In genomic region chr9:137273616-137274320, GRCh38 we compare ENCODE assay signal across 19 cellular contexts. TPM values are rescaled to one million over a fixed set of nuclear protein-coding genes. Genes with fewer than 3 reads are reported as not detected.
A peak's percentile ranks its signal among the peaks of the same experiment; 100 is the strongest.
DNase-seq lines count a peak whose midpoint lies in the region; ATAC-seq and TF ChIP-seq lines count a peak whose summit lies in the region.
"Had no signal": no experiment of that assay in that cellular context is flagged by ENCODE, and none has a peak within 500 bp of the region (broad histone marks: within the 10 kb centered on the region; RNA-seq: fewer than 3 reads in every experiment).

No MANE protein-coding gene starts in this region.

- H3K4me1 Mint-ChIP-seq in H9, result peaks cover 20 to 29% of the 10 kb centered on the region in 2 experiments

- H3K4me2 ChIP-seq in H9 (ENCODE audit: insufficient read depth, insufficient read length, low read length), result no peak overlapping the region
- H3K4me2 ChIP-seq in SK-N-SH, result no peak overlapping the region

- H3K9ac ChIP-seq in H9 (ENCODE audit: extremely low read depth, insufficient read length, low read length), result no peak overlapping the region
- H3K9ac ChIP-seq in SK-N-SH, result no peak overlapping the region

- no peaks in the 10 kb centered on the region for H3K4me1 ChIP-seq in H9 (ENCODE audit: insufficient read depth, low read length)
- H3K4me1 ChIP-seq in SK-N-SH (ENCODE audit: control insufficient read depth in 1 of 2, insufficient read depth in 2 of 2, low read depth in 1 of 2, low read length in 1 of 2), result no peaks in the 10 kb centered on the region; a peak in 2 of 4 replicates

- H3K27me3 ChIP-seq in H9 (ENCODE audit: insufficient read depth, low read length) (no peaks in the 10 kb centered on the region), SK-N-SH (ENCODE audit: insufficient read depth) (no peaks in the 10 kb centered on the region)

- H3K4ac ChIP-seq in H9 (ENCODE audit: low read depth, low read length), result no peak overlapping the region

- no peak overlapping the region for H3T11ph ChIP-seq in H9 (ENCODE audit: low read length)

- H3K36me3 Mint-ChIP-seq in H9 (ENCODE audit: insufficient read depth in 1 of 3, low read depth in 3 of 3), result peaks cover 7 to 22% (median 20%) of the 10 kb centered on the region in 3 experiments; a peak in 6 of 7 replicates

- no peak overlapping the region for H3K4me3 ChIP-seq in SK-N-SH (ENCODE audit: low read depth in 2 of 2, low read length in 1 of 2)

- H3K9me3 ChIP-seq in H9 (ENCODE audit: control insufficient read depth, low read depth, low read length) (no peaks in the 10 kb centered on the region), SK-N-SH (no peaks in the 10 kb centered on the region)

- WGBS in H9 (ENCODE audit: extremely low coverage, insufficient read length, low lambda C conversion rate), result no CpG with 5 or more reads among the region's 15 CpGs
- WGBS in SK-N-SH (ENCODE audit: low lambda C conversion rate), result 90% methylated on average over 10 of the region's 15 CpGs

- no peak overlapping the region for H2BK20ac ChIP-seq in H9 (ENCODE audit: low read depth, low read length, poor library complexity, severe bottlenecking)

- no peak overlapping the region for H4K5ac ChIP-seq in H9 (ENCODE audit: insufficient read length, low read depth, low read length)

- H3K27ac ChIP-seq in 22Rv1 (peak overlapping the region; percentile 98), H9 (ENCODE audit: insufficient read length, low read depth, low read length) (no peak overlapping the region), SK-N-SH (ENCODE audit: low read depth in 2 of 2, low read length in 1 of 2) (no peak overlapping the region)

- no peak overlapping the region for H3K56ac ChIP-seq in H9 (ENCODE audit: insufficient read length, low read depth, low read length)

- H3K36me3 ChIP-seq in SK-N-SH (replicated peaks in 1 of 2; ENCODE audit: control insufficient read depth in 1 of 2, insufficient read depth in 2 of 2, low read length in 1 of 2), result peaks cover 7 to 31% of the 10 kb centered on the region in 2 experiments

- H3K79me2 ChIP-seq in H9 (ENCODE audit: insufficient read depth, low read length), result no peaks in the 10 kb centered on the region
- no peaks in the 10 kb centered on the region for H3K79me2 ChIP-seq in SK-N-SH (ENCODE audit: insufficient read depth)

- intact Hi-C loops in head of caudate nucleus (cut with DNase I), result no loop called here
- intact Hi-C loops in sciatic nerve (cut with DNase I), result no loop called here

- TF ChIP-seq CTCF in 22Rv1 (IDR thresholded peaks at IDR 0.05), result no peak
- TF ChIP-seq CTCF in H9 (conservative IDR thresholded peaks at IDR 0.05), result no peak
- TF ChIP-seq CTCF in SK-N-SH (IDR thresholded peaks at IDR 0.05), result no peak

- no peak overlapping the region for H2BK120ac ChIP-seq in H9 (ENCODE audit: low read depth, low read length, poor library complexity, severe bottlenecking)

- H3K14ac ChIP-seq in H9 (ENCODE audit: insufficient read depth, low read length), result no peak overlapping the region

- H4K8ac ChIP-seq in H9 (replicated peaks; ENCODE audit: insufficient read length, low read depth, low read length), result no peak overlapping the region

- H2BK5ac ChIP-seq in H9 (ENCODE audit: insufficient read length, low read length), result no peak overlapping the region

- H3K79me1 ChIP-seq in H9 (ENCODE audit: insufficient read depth, low read depth, low read length, poor library complexity, severe bottlenecking), result no peaks in the 10 kb centered on the region

- H4K91ac ChIP-seq in H9 (ENCODE audit: insufficient read length, low read depth, low read length), result no peak overlapping the region

- H4K20me1 ChIP-seq in H9 (ENCODE audit: control insufficient read depth, insufficient read depth, insufficient read length) (no peaks in the 10 kb centered on the region), SK-N-SH (ENCODE audit: insufficient read depth) (0 out of 2 replicates have a peak, but pooled peaks cover 3% of the 10 kb centered on the region)

- no peak for TF ChIP-seq EP300 in SK-N-SH (IDR thresholded peaks at IDR 0.05; ENCODE audit: borderline replicate concordance in 1 of 2, low read depth in 1 of 2, low read length in 1 of 2)

- no peaks in the 10 kb centered on the region; a peak in 1 of 5 replicates for H3K9me3 Mint-ChIP-seq in H9
- H3K9me3 Mint-ChIP-seq: activated T-cell treated with anti-CD3 and anti-CD28 coated beads, Interleukin-2, amount 50 U/mL, for 24 hours; stimulated activated effector memory CD8-positive, alpha-beta T cell treated with anti-CD3 and anti-CD28 coated beads, Interleukin-12 subunit alpha, Interleukin-12 subunit beta, amount 100 ng/mL, for 72 hours had no signal

- H2BK12ac ChIP-seq in H9 (ENCODE audit: insufficient read length, low read depth, low read length), result no peak overlapping the region

- H2AK5ac ChIP-seq in H9 (ENCODE audit: insufficient read length, low read length), result no peak overlapping the region

- H3F3A ChIP-seq in SK-N-SH (replicated peaks; ENCODE audit: insufficient read depth), result peaks cover 8% of the 10 kb centered on the region

- H3K23ac ChIP-seq in H9 (ENCODE audit: insufficient read length, low read depth, low read length), result no peak overlapping the region

- H2BK15ac ChIP-seq in H9 (ENCODE audit: low read depth, low read length), result no peak overlapping the region

- DNase-seq in H9, result peak; percentile 28
- DNase-seq in SHP77 (lab: John Stamatoyannopoulos, UW), result peak; percentile 51 to 86
- no peak for DNase-seq in left lobe of liver (ENCODE audit: low spot score)
- no peak for DNase-seq in head of caudate nucleus
- no peak for DNase-seq in activated CD4-positive, alpha-beta T cell treated with anti-CD3 and anti-CD28 coated beads, Interleukin-2, amount 50 U/mL, for 4 hours
- DNase-seq in sciatic nerve (ENCODE audit: low spot score), result no peak
- no peak for DNase-seq in SK-N-SH
- DNase-seq: activated CD4-positive, CD25-positive, alpha-beta regulatory T cell treated with anti-CD3 and anti-CD28 coated beads, Interleukin-2, amount 50 U/mL, for 72 hours; activated T-cell treated with anti-CD3 and anti-CD28 coated beads, Interleukin-2, amount 50 U/mL, for 24 hours; AML-193; cortex of kidney; NCI-H1092; stimulated activated CD4-positive, alpha-beta T cell treated with anti-CD3 and anti-CD28 coated beads, Interleukin-4, amount 100 ng/mL, for 1 hour; SW 1271 had no signal

- CTCF ChIA-PET in SK-N-SH (lab: Yijun Ruan, JAX), result interaction anchor here (0.9 to 2.8 kb wide), 5 partner anchors 12 to 149 kb away, joined by 3 to 18 read pairs (median 8); partner anchors contain the start of genes EXD3 and NOXA1

- TF ChIP-seq RAD21 in SK-N-SH (IDR thresholded peaks at IDR 0.05; ENCODE audit: low read length), result no peak

- no peak overlapping the region for H3K4me3 Mint-ChIP-seq in H9
- H3K4me3 Mint-ChIP-seq: activated T-cell treated with anti-CD3 and anti-CD28 coated beads, Interleukin-2, amount 50 U/mL, for 24 hours; stimulated activated effector memory CD8-positive, alpha-beta T cell treated with anti-CD3 and anti-CD28 coated beads, Interleukin-12 subunit alpha, Interleukin-12 subunit beta, amount 100 ng/mL, for 72 hours had no signal

- H3K27me3 Mint-ChIP-seq in H9 (ENCODE audit: low read depth), result no peaks in the 10 kb centered on the region

- peaks cover 4% of the 10 kb centered on the region for H3K23me2 ChIP-seq in H9 (ENCODE audit: insufficient read length, low read depth, low read length, poor library complexity, severe bottlenecking)

- no peak overlapping the region for H2AFZ ChIP-seq in H9 (ENCODE audit: low read length)
- no peak overlapping the region for H2AFZ ChIP-seq in SK-N-SH (ENCODE audit: low read depth)

- POLR2A ChIA-PET in SK-N-SH (lab: Yijun Ruan, JAX), result interaction anchor here (1.0 to 1.5 kb wide), 4 partner anchors 9 to 51 kb away, joined by 3 to 8 read pairs (median 4); no protein-coding TSS in a partner anchor

- H3K9me2 ChIP-seq in SK-N-SH, result no peaks in the 10 kb centered on the region

- no peak overlapping the region; a peak in 1 of 7 replicates for H3K27ac Mint-ChIP-seq in H9
- H3K27ac Mint-ChIP-seq: activated T-cell treated with anti-CD3 and anti-CD28 coated beads, Interleukin-2, amount 50 U/mL, for 24 hours; stimulated activated effector memory CD8-positive, alpha-beta T cell treated with anti-CD3 and anti-CD28 coated beads, Interleukin-12 subunit alpha, Interleukin-12 subunit beta, amount 100 ng/mL, for 72 hours had no signal

- peak; percentile 5 for ATAC-seq in left lobe of liver
- no peak for ATAC-seq in sciatic nerve
- ATAC-seq: stimulated activated effector memory CD8-positive, alpha-beta T cell treated with anti-CD3 and anti-CD28 coated beads, Interleukin-12 subunit alpha, Interleukin-12 subunit beta, amount 100 ng/mL, for 72 hours had no signal

- no peak overlapping the region for H3K18ac ChIP-seq in H9 (ENCODE audit: insufficient read length, low read depth, low read length)

TF ChIP-seq in SK-N-SH, 30 proteins besides CTCF, POLR2A, EP300 and RAD21 (continues in another document):
- TF ChIP-seq FOXJ3 (CRISPR knock-in tag; IDR thresholded peaks at IDR 0.05), result no peak
- no peak for TF ChIP-seq EZH2phosphoT487 (IDR thresholded peaks at IDR 0.05; ENCODE audit: borderline replicate concordance, low read depth)
- TF ChIP-seq MEF2A (IDR thresholded peaks at IDR 0.05; ENCODE audit: borderline replicate concordance, low read depth), result no peak
- no peak for TF ChIP-seq MXI1 (IDR thresholded peaks at IDR 0.05; ENCODE audit: low read depth, low read length)
- TF ChIP-seq GATA2 (CRISPR knock-in tag; IDR thresholded peaks at IDR 0.05), result no peak

RNA-seq across cellular contexts. Expression of gene TOR4A, which starts 3.8 kb away (rescaled TPM):
- total RNA-seq in H9 (2021) (5.9 and 6.2 TPM in 2 replicates), left lobe of liver (3.6 TPM), sciatic nerve (4.0 TPM)
- polyA plus RNA-seq in SK-N-SH (2012; rRNA removed), result 0.81 and 0.99 TPM in 2 replicates
- polyA plus RNA-seq in SK-N-SH (2012; cell fraction: cytosol; rRNA removed), result 0.36 and 0.62 TPM in 2 replicates
- 2.2 and 3.4 TPM in 2 replicates for polyA plus RNA-seq in SK-N-SH (2012; cell fraction: nucleus; rRNA removed)

RNA-seq across cellular contexts. Expression of gene NELFB, which starts 18.6 kb away (rescaled TPM):
- total RNA-seq in H9 (2021) (71.4 and 71.7 TPM in 2 replicates), left lobe of liver (22.2 TPM), sciatic nerve (38.9 TPM)
- polyA plus RNA-seq in SK-N-SH (2012; rRNA removed), result 52.6 and 62.7 TPM in 2 replicates
- polyA plus RNA-seq in SK-N-SH (2012; cell fraction: cytosol; rRNA removed), result 25.6 and 50.6 TPM in 2 replicates
- polyA plus RNA-seq in SK-N-SH (2012; cell fraction: nucleus; rRNA removed), result 57.4 and 62.4 TPM in 2 replicates

RNA-seq across cellular contexts. Expression of gene STPG3, which starts 22.7 kb away (rescaled TPM):
- total RNA-seq in H9 (2021) (not detected in 2 replicates), left lobe of liver (not detected), sciatic nerve (not detected)
- not detected in 2 replicates for polyA plus RNA-seq in SK-N-SH (2012; rRNA removed)
- polyA plus RNA-seq in SK-N-SH (2012; cell fraction: cytosol; rRNA removed), result not detected in 2 replicates
- not detected in 2 replicates for polyA plus RNA-seq in SK-N-SH (2012; cell fraction: nucleus; rRNA removed)
- total RNA-seq: HT-29, mucosa of gallbladder, pulmonary artery endothelial cell had no signal

RNA-seq across cellular contexts. Expression of gene NRARP, which starts 28.3 kb away (rescaled TPM):
- total RNA-seq in H9 (2021) (22.8 and 23.8 TPM in 2 replicates), left lobe of liver (1.3 TPM), sciatic nerve (18.5 TPM)
- polyA plus RNA-seq in SK-N-SH (2012; rRNA removed), result 3.9 and 4.2 TPM in 2 replicates
- polyA plus RNA-seq in SK-N-SH (2012; cell fraction: cytosol; rRNA removed), result 2.9 and 3.4 TPM in 2 replicates
- 5.1 and 6.5 TPM in 2 replicates for polyA plus RNA-seq in SK-N-SH (2012; cell fraction: nucleus; rRNA removed)

RNA-seq across cellular contexts. Expression of gene TUBB4B, which starts 32.7 kb away (rescaled TPM):
- total RNA-seq in H9 (2021), result 378 and 386 TPM in 2 replicates
- 123 TPM for total RNA-seq in left lobe of liver
- total RNA-seq in sciatic nerve, result 108 TPM
- polyA plus RNA-seq in SK-N-SH (2012; rRNA removed), result 415 and 508 TPM in 2 replicates
- polyA plus RNA-seq in SK-N-SH (2012; cell fraction: cytosol; rRNA removed), result 249 and 391 TPM in 2 replicates
- 385 and 387 TPM in 2 replicates for polyA plus RNA-seq in SK-N-SH (2012; cell fraction: nucleus; rRNA removed)

Comparison
In these comparisons a context has a peak if more than half of its experiments do, and no peak if none do; other contexts are left out.
1. DNase-seq: peak in H9 (single experiment) and SHP77 (2 of 2); none in left lobe of liver (single experiment), head of caudate nucleus (0 of 42), activated CD4-positive, alpha-beta T cell treated with anti-CD3 and anti-CD28 coated beads, Interleukin-2, amount 50 U/mL, for 4 hours (0 of 2), sciatic nerve (single experiment) and SK-N-SH (single experiment).